1 cellular context compared by ENCODE assay signal in genomic region chr3:193711964-193712598, GRCh38.
TF ChIP-seq lines count a peak whose summit lies in the region.

No MANE protein-coding gene starts in this region.

TF ChIP-seq in HepG2, 621 proteins besides CTCF, POLR2A, EP300 and RAD21 (continued from another document and continues in another):
- TF ChIP-seq MLXIP (CRISPR knock-in tag; IDR thresholded peaks at IDR 0.05; ENCODE audit: borderline replicate concordance) (peak; percentile 83), AGO2 (optimal IDR thresholded peaks at IDR 0.05; ENCODE audit: low read depth, low read length) (no peak), SP2 (CRISPR knock-in tag; IDR thresholded peaks at IDR 0.05) (no peak), NFRKB (IDR thresholded peaks at IDR 0.05) (no peak), BRCA1 (CRISPR knock-in tag; IDR thresholded peaks at IDR 0.05) (peak; percentile 70; the same call in 1 of the 2 replicates), RCOR2 (CRISPR knock-in tag; IDR thresholded peaks at IDR 0.05) (peak; percentile 98), U2AF2 (IDR thresholded peaks at IDR 0.05; ENCODE audit: low read depth, low read length) (no peak), ZNF260 (CRISPR knock-in tag; IDR thresholded peaks at IDR 0.05; ENCODE audit: borderline replicate concordance, low read depth) (no peak), SAP130 (CRISPR knock-in tag; IDR thresholded peaks at IDR 0.05; ENCODE audit: low read depth) (peak; percentile 93), MATR3 (CRISPR knock-in tag; IDR thresholded peaks at IDR 0.05) (no peak), ZNF687 (CRISPR knock-in tag; IDR thresholded peaks at IDR 0.05) (peak; percentile 71), MZF1 (CRISPR knock-in tag; IDR thresholded peaks at IDR 0.05; ENCODE audit: borderline replicate concordance) (no peak), TEAD3 (CRISPR knock-in tag; optimal IDR thresholded peaks at IDR 0.05; ENCODE audit: borderline replicate concordance) (peak; percentile 95), DBP (CRISPR knock-in tag; IDR thresholded peaks at IDR 0.05; ENCODE audit: not compliant biosample characterization) (no peak), KLF6 (CRISPR knock-in tag; IDR thresholded peaks at IDR 0.05) (peak; percentile 95), AHR (CRISPR knock-in tag; IDR thresholded peaks at IDR 0.05) (no peak), KLF16 (CRISPR knock-in tag; IDR thresholded peaks at IDR 0.05) (peak in 1 of 2 experiments; percentile 97; a peak in 2 of 4 replicates), CBFB (CRISPR knock-in tag; IDR thresholded peaks at IDR 0.05) (peak; percentile 96), TBX3 (IDR thresholded peaks at IDR 0.05; ENCODE audit: borderline replicate concordance) (peak; percentile 99), HNF1A (IDR thresholded peaks at IDR 0.05; ENCODE audit: low read depth) (peak; percentile 86), HNF1A (CRISPR knock-in tag; IDR thresholded peaks at IDR 0.05; ENCODE audit: borderline replicate concordance) (peak; percentile 97), ZNF724P (CRISPR knock-in tag; IDR thresholded peaks at IDR 0.05; ENCODE audit: borderline replicate concordance) (peak; percentile 94; the same call in 1 of the 2 replicates), ZNF878 (CRISPR knock-in tag; IDR thresholded peaks at IDR 0.05) (no peak), NFE2 (CRISPR knock-in tag; IDR thresholded peaks at IDR 0.05) (no peak), ATF3 (CRISPR knock-in tag; IDR thresholded peaks at IDR 0.05) (peak; percentile 93), MAX (IDR thresholded peaks at IDR 0.05) (peak; percentile 90)
- TF ChIP-seq, protein P1, sequence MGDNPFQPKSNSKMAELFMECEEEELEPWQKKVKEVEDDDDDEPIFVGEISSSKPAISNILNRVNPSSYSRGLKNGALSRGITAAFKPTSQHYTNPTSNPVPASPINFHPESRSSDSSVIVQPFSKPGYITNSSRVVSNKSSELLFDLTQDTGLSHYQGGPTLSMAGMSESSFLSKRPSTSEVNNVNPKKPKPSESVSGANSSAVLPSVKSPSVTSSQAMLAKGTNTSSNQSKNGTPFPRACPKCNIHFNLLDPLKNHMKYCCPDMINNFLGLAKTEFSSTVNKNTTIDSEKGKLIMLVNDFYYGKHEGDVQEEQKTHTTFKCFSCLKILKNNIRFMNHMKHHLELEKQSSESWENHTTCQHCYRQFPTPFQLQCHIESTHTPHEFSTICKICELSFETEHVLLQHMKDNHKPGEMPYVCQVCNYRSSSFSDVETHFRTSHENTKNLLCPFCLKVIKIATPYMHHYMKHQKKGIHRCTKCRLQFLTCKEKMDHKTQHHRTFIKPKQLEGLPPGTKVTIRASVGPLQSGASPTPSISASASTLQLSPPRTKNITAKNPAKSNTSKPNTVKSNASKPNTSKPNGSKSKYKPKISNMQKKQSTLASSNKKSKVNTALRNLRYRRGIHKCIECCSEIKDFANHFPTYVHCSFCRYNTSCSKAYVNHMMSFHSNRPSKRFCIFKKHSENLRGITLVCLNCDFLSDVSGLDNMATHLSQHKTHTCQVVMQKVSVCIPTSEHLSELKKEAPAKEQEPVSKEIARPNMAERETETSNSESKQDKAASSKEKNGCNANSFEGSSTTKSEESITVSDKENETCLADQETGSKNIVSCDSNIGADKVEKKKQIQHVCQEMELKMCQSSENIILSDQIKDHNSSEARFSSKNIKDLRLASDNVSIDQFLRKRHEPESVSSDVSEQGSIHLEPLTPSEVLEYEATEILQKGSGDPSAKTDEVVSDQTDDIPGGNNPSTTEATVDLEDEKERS (CRISPR knock-in tag; IDR thresholded peaks at IDR 0.05) = peak; percentile 86
- TF ChIP-seq, protein P2, sequence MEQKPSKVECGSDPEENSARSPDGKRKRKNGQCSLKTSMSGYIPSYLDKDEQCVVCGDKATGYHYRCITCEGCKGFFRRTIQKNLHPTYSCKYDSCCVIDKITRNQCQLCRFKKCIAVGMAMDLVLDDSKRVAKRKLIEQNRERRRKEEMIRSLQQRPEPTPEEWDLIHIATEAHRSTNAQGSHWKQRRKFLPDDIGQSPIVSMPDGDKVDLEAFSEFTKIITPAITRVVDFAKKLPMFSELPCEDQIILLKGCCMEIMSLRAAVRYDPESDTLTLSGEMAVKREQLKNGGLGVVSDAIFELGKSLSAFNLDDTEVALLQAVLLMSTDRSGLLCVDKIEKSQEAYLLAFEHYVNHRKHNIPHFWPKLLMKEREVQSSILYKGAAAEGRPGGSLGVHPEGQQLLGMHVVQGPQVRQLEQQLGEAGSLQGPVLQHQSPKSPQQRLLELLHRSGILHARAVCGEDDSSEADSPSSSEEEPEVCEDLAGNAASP (CRISPR knock-in tag; IDR thresholded peaks at IDR 0.05; ENCODE audit: borderline replicate concordance) = peak; percentile 94
- TF ChIP-seq, protein P3, sequence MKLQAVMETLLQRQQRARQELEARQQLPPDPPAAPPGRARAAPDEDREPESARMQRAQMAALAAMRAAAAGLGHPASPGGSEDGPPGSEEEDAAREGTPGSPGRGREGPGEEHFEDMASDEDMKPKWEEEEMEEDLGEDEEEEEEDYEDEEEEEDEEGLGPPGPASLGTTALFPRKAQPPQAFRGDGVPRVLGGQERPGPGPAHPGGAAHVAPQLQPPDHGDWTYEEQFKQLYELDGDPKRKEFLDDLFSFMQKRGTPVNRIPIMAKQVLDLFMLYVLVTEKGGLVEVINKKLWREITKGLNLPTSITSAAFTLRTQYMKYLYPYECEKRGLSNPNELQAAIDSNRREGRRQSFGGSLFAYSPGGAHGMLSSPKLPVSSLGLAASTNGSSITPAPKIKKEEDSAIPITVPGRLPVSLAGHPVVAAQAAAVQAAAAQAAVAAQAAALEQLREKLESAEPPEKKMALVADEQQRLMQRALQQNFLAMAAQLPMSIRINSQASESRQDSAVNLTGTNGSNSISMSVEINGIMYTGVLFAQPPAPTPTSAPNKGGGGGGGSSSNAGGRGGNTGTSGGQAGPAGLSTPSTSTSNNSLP (IDR thresholded peaks at IDR 0.05; ENCODE audit: low read depth, low read length) = peak; percentile 64; the same call in 1 of the 2 replicates
- TF ChIP-seq, protein P4, sequence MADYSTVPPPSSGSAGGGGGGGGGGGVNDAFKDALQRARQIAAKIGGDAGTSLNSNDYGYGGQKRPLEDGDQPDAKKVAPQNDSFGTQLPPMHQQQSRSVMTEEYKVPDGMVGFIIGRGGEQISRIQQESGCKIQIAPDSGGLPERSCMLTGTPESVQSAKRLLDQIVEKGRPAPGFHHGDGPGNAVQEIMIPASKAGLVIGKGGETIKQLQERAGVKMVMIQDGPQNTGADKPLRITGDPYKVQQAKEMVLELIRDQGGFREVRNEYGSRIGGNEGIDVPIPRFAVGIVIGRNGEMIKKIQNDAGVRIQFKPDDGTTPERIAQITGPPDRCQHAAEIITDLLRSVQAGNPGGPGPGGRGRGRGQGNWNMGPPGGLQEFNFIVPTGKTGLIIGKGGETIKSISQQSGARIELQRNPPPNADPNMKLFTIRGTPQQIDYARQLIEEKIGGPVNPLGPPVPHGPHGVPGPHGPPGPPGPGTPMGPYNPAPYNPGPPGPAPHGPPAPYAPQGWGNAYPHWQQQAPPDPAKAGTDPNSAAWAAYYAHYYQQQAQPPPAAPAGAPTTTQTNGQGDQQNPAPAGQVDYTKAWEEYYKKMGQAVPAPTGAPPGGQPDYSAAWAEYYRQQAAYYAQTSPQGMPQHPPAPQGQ (CRISPR knock-in tag; IDR thresholded peaks at IDR 0.05; ENCODE audit: borderline replicate concordance) = peak; percentile 95; the same call in 1 of the 2 replicates
- TF ChIP-seq, protein P5, sequence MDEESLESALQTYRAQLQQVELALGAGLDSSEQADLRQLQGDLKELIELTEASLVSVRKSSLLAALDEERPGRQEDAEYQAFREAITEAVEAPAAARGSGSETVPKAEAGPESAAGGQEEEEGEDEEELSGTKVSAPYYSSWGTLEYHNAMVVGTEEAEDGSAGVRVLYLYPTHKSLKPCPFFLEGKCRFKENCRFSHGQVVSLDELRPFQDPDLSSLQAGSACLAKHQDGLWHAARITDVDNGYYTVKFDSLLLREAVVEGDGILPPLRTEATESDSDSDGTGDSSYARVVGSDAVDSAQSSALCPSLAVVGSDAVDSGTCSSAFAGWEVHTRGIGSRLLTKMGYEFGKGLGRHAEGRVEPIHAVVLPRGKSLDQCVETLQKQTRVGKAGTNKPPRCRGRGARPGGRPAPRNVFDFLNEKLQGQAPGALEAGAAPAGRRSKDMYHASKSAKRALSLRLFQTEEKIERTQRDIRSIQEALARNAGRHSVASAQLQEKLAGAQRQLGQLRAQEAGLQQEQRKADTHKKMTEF (CRISPR knock-in tag; IDR thresholded peaks at IDR 0.05) = peak; percentile 98
